ENCODE assay signal across 12 cellular contexts in the genomic region with DNA sequence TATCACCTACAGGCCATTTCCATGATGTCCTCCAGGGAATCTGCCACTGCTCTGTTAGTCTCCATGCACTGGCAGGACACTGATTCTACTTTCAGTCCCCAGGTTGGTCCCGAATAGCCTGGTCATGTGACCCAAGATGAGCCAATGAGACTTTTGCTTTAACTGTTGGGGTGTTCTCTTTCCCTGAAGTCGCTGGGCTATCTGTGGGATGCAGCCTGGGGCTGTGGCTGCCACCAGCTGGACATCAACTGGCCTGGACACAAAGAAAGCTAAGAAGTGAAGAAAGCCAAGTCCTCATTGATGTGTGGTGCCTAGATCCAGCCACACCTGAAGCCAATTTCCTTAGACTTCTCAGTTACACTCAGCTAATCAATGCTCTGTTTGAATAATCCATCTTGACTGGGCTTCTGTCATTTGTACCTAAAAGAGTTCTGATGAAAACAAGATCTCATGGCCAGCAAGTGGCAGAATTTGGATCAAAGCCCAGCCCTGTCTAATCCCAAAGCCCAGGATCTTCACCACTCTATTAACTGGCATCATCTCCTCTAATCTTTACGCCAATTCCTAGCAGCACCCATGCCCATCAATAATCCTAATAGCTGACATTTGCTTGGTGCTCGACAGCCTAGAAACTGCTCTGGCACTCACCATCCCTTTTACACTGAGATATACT. TPM values are rescaled to one million over a fixed set of nuclear protein-coding genes. Genes with fewer than 3 reads are reported as not detected.
DNase-seq lines count a peak whose midpoint lies in the region; ATAC-seq, FAIRE-seq and TF ChIP-seq lines count a peak whose summit lies in the region.
"Had no signal": no experiment of that assay in that cellular context is flagged by ENCODE, and none has a peak within 500 bp of the region (broad histone marks: within the 10 kb centered on the region; RNA-seq: fewer than 3 reads in every experiment).

No MANE protein-coding gene starts in this region.

- CTCF ChIA-PET in H1 (lab: Charles Lee; ENCODE audit: partially characterized antibody) = interaction anchor here (0.5 kb wide), 1 partner anchor 45 kb away, joined by 3 read pairs; no protein-coding TSS in a partner anchor

- DNase-seq in RWPE2 (ENCODE audit: low spot score) (no peak), H1 (ENCODE audit: low read depth in 1 of 2, low spot score in 2 of 2) (no peak), testis (no peak), NCI-H1694 treated with DMSO at 0.1 percent for 48 hours (lab: John Stamatoyannopoulos, UW) (no peak), T-helper 9 cell (no peak)
- no peak for DNase-seq in activated naive CD8-positive, alpha-beta T cell treated with anti-CD3 and anti-CD28 coated beads for 36 hours
- DNase-seq: activated CD8-positive, alpha-beta memory T cell treated with anti-CD3 and anti-CD28 coated beads, Interleukin-2, amount 50 U/mL, for 48 hours; kidney glomerular epithelial cell had no signal

- TF ChIP-seq POLR2A in H1 (IDR thresholded peaks at IDR 0.05; ENCODE audit: control extremely low read depth in 1 of 2, low read depth in 2 of 2, low read length in 2 of 2) (no peak), testis (IDR thresholded peaks at IDR 0.05) (no peak)

- no peak for TF ChIP-seq RAD21 in H1 (IDR thresholded peaks at IDR 0.05 in 1 of 2, conservative IDR thresholded peaks at IDR 0.05 in 1 of 2; ENCODE audit: low read depth in 2 of 2, low read length in 2 of 2)

- no peaks in the 10 kb centered on the region for H3K27me3 ChIP-seq in RWPE2 (ENCODE audit: insufficient read depth, poor library complexity, severe bottlenecking)
- no peaks in the 10 kb centered on the region for H3K27me3 ChIP-seq in H1 (replicated peaks in 1 of 4; ENCODE audit: control insufficient read depth in 3 of 4, extremely low read depth in 1 of 4, insufficient read depth in 3 of 4, low read length in 3 of 4)
- no peaks in the 10 kb centered on the region for H3K27me3 ChIP-seq in muscle layer of duodenum (ENCODE audit: low read depth, low read length)
- H3K27me3 ChIP-seq in testis = no peaks in the 10 kb centered on the region

- no peak overlapping the region for H3K56ac ChIP-seq in H1 (replicated peaks; ENCODE audit: insufficient read length, low read depth, low read length)

- H3K4me3 Mint-ChIP-seq in activated naive CD8-positive, alpha-beta T cell treated with anti-CD3 and anti-CD28 coated beads for 36 hours = no peak overlapping the region
- H3K4me3 Mint-ChIP-seq: CD14-positive monocyte had no signal

- 90% methylated on average over 4 of the region's 4 CpGs; no CpG with 5 or more reads in 1 of the 2 experiments for WGBS in H1 (ENCODE audit: extremely low coverage in 1 of 2, insufficient coverage in 1 of 2, insufficient read length in 1 of 2, insufficient replicate concordance in 2 of 2, low coverage in 1 of 2, low lambda C conversion rate in 2 of 2, missing lambda C conversion rate in 1 of 2), 2 experiments
- WGBS in testis, 2 donors = 80 to 84% methylated on average over 4 of the region's 4 CpGs

- no peak overlapping the region for H3K4me3 ChIP-seq in RWPE2 (ENCODE audit: severe bottlenecking)
- no peak overlapping the region for H3K4me3 ChIP-seq in H1 (ENCODE audit: extremely low read depth in 1 of 4, insufficient read depth in 2 of 4, low read depth in 3 of 4, low read length in 4 of 4)
- no peak overlapping the region for H3K4me3 ChIP-seq in muscle layer of duodenum (ENCODE audit: low read depth in 1 of 2, low read length in 2 of 2)
- no peak overlapping the region for H3K4me3 ChIP-seq in testis

- intact Hi-C loops in testis (cut with DNase I; ENCODE audit: low total_unique reads) = no loop called here

- H3K27me3 Mint-ChIP-seq in activated naive CD8-positive, alpha-beta T cell treated with anti-CD3 and anti-CD28 coated beads for 36 hours = peaks cover 11% of the 10 kb centered on the region

- ATAC-seq in RWPE2 (ENCODE audit: low read depth) (no peak), HG03196 (IDR thresholded peaks at IDR 0.05; ENCODE audit: unreplicated experiment) (no peak)

- no peak overlapping the region for H3K4ac ChIP-seq in H1 (replicated peaks; ENCODE audit: insufficient read length, low read depth, low read length)

- no peak overlapping the region for H2BK5ac ChIP-seq in H1 (ENCODE audit: low read depth, low read length)

- H3K27ac ChIP-seq in RWPE2 (ENCODE audit: poor library complexity, severe bottlenecking) (peak overlapping the region; percentile 77), H1 (ENCODE audit: low read depth, low read length) (no peak overlapping the region), muscle layer of duodenum (ENCODE audit: low read length) (peak overlapping the region; percentile 92), testis (peak overlapping the region; percentile 81 to 87)

- no peak overlapping the region for H4K5ac ChIP-seq in H1 (ENCODE audit: insufficient read length, low read depth, low read length)

- no peaks in the 10 kb centered on the region for H3K36me3 Mint-ChIP-seq in activated naive CD8-positive, alpha-beta T cell treated with anti-CD3 and anti-CD28 coated beads for 36 hours

- H4K20me1 ChIP-seq in H1 (replicated peaks in 1 of 2; ENCODE audit: control insufficient read depth in 1 of 2, insufficient read depth in 2 of 2, low read length in 2 of 2) = peaks cover 3 to 17% of the 10 kb centered on the region in 2 experiments

- no peaks in the 10 kb centered on the region for H3K9me3 Mint-ChIP-seq in activated naive CD8-positive, alpha-beta T cell treated with anti-CD3 and anti-CD28 coated beads for 36 hours
- H3K9me3 Mint-ChIP-seq: CD14-positive monocyte had no signal

- no peak overlapping the region for H3K18ac ChIP-seq in H1 (ENCODE audit: extremely low read depth, low read length)

- H3K27ac Mint-ChIP-seq in activated naive CD8-positive, alpha-beta T cell treated with anti-CD3 and anti-CD28 coated beads for 36 hours = no peak overlapping the region

- no peak overlapping the region for H3K9ac ChIP-seq in H1 (replicated peaks in 1 of 4; ENCODE audit: extremely low read depth in 1 of 4, low read depth in 3 of 4, low read length in 3 of 4)

- no peak overlapping the region for H4K8ac ChIP-seq in H1 (ENCODE audit: extremely low read depth, insufficient read depth, low read length)

- peaks cover 68% of the 10 kb centered on the region for H3K4me1 ChIP-seq in RWPE2 (ENCODE audit: insufficient read depth, poor library complexity, severe bottlenecking)
- H3K4me1 ChIP-seq in H1 (replicated peaks in 1 of 4; ENCODE audit: control insufficient read depth in 3 of 4, insufficient read depth in 4 of 4, low read length in 3 of 4) = no peaks in the 10 kb centered on the region; a peak in 1 of 7 replicates
- H3K4me1 ChIP-seq in muscle layer of duodenum (ENCODE audit: control insufficient read depth in 1 of 2, insufficient read depth in 2 of 2, low read length in 2 of 2) = peaks cover 54 to 75% of the 10 kb centered on the region in 2 donors
- peaks cover 74% of the 10 kb centered on the region for H3K4me1 ChIP-seq in testis

- H2BK15ac ChIP-seq in H1 (ENCODE audit: low read length) = no peak overlapping the region

- H3K23ac ChIP-seq in H1 (ENCODE audit: insufficient read length) = no peak overlapping the region

- no peaks in the 10 kb centered on the region for H3K79me2 ChIP-seq in H1 (ENCODE audit: control insufficient read depth in 1 of 2, insufficient read depth in 2 of 2, low read length in 2 of 2)

- no peak for TF ChIP-seq CTCF in RWPE2 (IDR thresholded peaks at IDR 0.05; ENCODE audit: poor library complexity, severe bottlenecking)
- no peak for TF ChIP-seq CTCF in H1 (IDR thresholded peaks at IDR 0.05; ENCODE audit: control extremely low read depth in 1 of 3, insufficient read depth in 1 of 3, low read depth in 1 of 3, low read length in 3 of 3)
- TF ChIP-seq CTCF in testis (IDR thresholded peaks at IDR 0.05) = no peak

- no peak overlapping the region for H4K91ac ChIP-seq in H1 (replicated peaks; ENCODE audit: insufficient read length, low read length)

- H3K14ac ChIP-seq in H1 (ENCODE audit: insufficient read length) = no peak overlapping the region

- no peaks in the 10 kb centered on the region for H3K9me3 ChIP-seq in RWPE2 (ENCODE audit: severe bottlenecking)
- no peaks in the 10 kb centered on the region for H3K9me3 ChIP-seq in H1 (ENCODE audit: insufficient read depth in 2 of 2, low read depth in 1 of 2, low read length in 1 of 2)
- no peaks in the 10 kb centered on the region for H3K9me3 ChIP-seq in muscle layer of duodenum (ENCODE audit: control insufficient read depth in 1 of 2, low read length in 2 of 2)
- no peaks in the 10 kb centered on the region for H3K9me3 ChIP-seq in testis

- TF ChIP-seq EP300 in H1 (IDR thresholded peaks at IDR 0.05; ENCODE audit: borderline replicate concordance in 1 of 2, low read depth in 2 of 2, low read length in 2 of 2) = no peak

- peaks cover 5% of the 10 kb centered on the region for H3K79me1 ChIP-seq in H1 (ENCODE audit: low read depth, low read length)

- H3K36me3 ChIP-seq in RWPE2 (ENCODE audit: low read depth) (peaks cover 32% of the 10 kb centered on the region), H1 (ENCODE audit: control insufficient read depth in 2 of 4, insufficient read depth in 4 of 4, low read length in 3 of 4) (peaks cover 3 to 33% (median 19%) of the 10 kb centered on the region in 4 experiments), muscle layer of duodenum (ENCODE audit: control insufficient read depth in 1 of 2, insufficient read depth in 2 of 2, low read length in 2 of 2) (peaks cover under 1 to 5% of the 10 kb centered on the region in 2 donors), testis (ENCODE audit: low read depth, missing control alignments) (no peaks in the 10 kb centered on the region)

- H3K4me2 ChIP-seq in H1 (ENCODE audit: insufficient read depth in 1 of 2, low read depth in 2 of 2, low read length in 2 of 2) = no peak overlapping the region

- H3K23me2 ChIP-seq in H1 (ENCODE audit: low read depth, low read length) = no peaks in the 10 kb centered on the region

- H2AK5ac ChIP-seq in H1 (ENCODE audit: low read depth, low read length) = no peak overlapping the region

- POLR2A ChIA-PET in H1 (lab: Charles Lee; ENCODE audit: partially characterized antibody) = interaction anchor here (1.0 to 1.4 kb wide), 4 partner anchors 9 to 36 kb away, joined by 3 to 5 read pairs (median 3); no protein-coding TSS in a partner anchor

- H3K4me1 Mint-ChIP-seq in activated naive CD8-positive, alpha-beta T cell treated with anti-CD3 and anti-CD28 coated beads for 36 hours = peaks cover 13% of the 10 kb centered on the region

- no peak overlapping the region for H2BK20ac ChIP-seq in H1 (ENCODE audit: low read length)

- no peak overlapping the region for H2BK12ac ChIP-seq in H1 (ENCODE audit: low read depth, low read length)

- FAIRE-seq in H1 (lab: Jason Lieb, UNC) = no peak
- FAIRE-seq: frontal cortex had no signal

- H2BK120ac ChIP-seq in H1 (replicated peaks; ENCODE audit: low read depth, low read length) = no peak overlapping the region

- no peak overlapping the region for H2AFZ ChIP-seq in H1 (ENCODE audit: low read length)

RNA-seq across cellular contexts. Expression of a gene that starts 37.1 kb away (rescaled TPM):
- total RNA-seq in H1 (2021; fragmentation: NEBNext Ultra II Directional; extraction: Animal tissue kit (Norgen Biotek cat#: 25700)) = 72.9 and 74.9 TPM in 2 replicates
- polyA plus RNA-seq in H1 (2011; rRNA removed) (25.8 and 32.9 TPM in 2 replicates), testis (ENCODE audit: insufficient read depth, low read depth, low replicate concordance) (20.2 TPM)
- 20.8 TPM for polyA plus RNA-seq in H1 (2011; cell fraction: cytosol; rRNA removed)
- polyA plus RNA-seq in H1 (2011; cell fraction: nucleus; rRNA removed) = 36.8 TPM
- polyA plus RNA-seq in H1 (2012, experiment 1 of 2) = 41.9 to 57.7 TPM (median 50.6 TPM) in 4 replicates
- polyA plus RNA-seq in H1 (2012, experiment 2 of 2) = 27.7 TPM
- polyA plus RNA-seq in H1 (2013, experiment 1 of 2) = 27.0 TPM
- 26.0 TPM for polyA plus RNA-seq in H1 (2013, experiment 2 of 2)
- polyA minus RNA-seq in H1 (2011; rRNA and poly(A)+ RNA removed) = 60.2 and 64.5 TPM in 2 replicates
- polyA minus RNA-seq in H1 (2011; cell fraction: cytosol; rRNA and poly(A)+ RNA removed) = 37.4 TPM
- polyA minus RNA-seq in H1 (2011; cell fraction: nucleus; rRNA and poly(A)+ RNA removed) = 30.4 TPM
- 10 to 100 TPM; 18.3 to 29.4 TPM for total RNA-seq in testis
- under 1 TPM; 0.80 to 0.84 TPM for total RNA-seq in activated naive CD8-positive, alpha-beta T cell treated with anti-CD3 and anti-CD28 coated beads for 36 hours

Comparison
In these comparisons a context has a peak if more than half of its experiments do, and no peak if none do; other contexts are left out.
1. RNA of a gene that starts 37.1 kb away (total RNA-seq): 72.9 to 74.9 TPM in H1 and 18.3 to 29.4 TPM in testis; 0.80 to 0.84 TPM in activated naive CD8-positive, alpha-beta T cell treated with anti-CD3 and anti-CD28 coated beads for 36 hours; every median in the first group is over 10 times any median in the second.